In the genomic region with DNA sequence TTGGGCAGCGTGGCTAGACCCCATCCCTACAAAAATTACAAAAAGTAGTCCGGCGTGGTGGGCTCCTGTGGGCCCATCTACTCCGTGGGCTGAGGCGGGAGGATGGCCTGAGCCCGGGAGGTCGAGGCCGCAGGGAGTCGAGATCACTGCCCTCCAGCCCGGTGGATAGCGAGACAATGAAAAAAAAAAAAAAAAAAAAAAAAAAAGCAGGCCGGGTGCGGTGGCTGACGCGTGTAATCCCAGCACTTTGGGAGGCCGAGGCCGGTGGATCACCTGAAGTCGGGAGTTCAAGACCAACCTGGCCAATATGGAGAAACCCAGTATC, we compare ENCODE assay signal across 8 cellular contexts.
DNase-seq lines count a peak whose midpoint lies in the region; ATAC-seq and TF ChIP-seq lines count a peak whose summit lies in the region.

No MANE protein-coding gene starts in this region.

- H3K4me3 Mint-ChIP-seq in GM23338 (peak overlapping the region; percentile 88), activated B cell treated with CpG ODN at 0.5 μM for 24 hours (peak overlapping the region; percentile 93)

- no peaks in the 10 kb centered on the region for H4K20me1 ChIP-seq in GM23338 (replicated peaks; ENCODE audit: insufficient read depth)
- H4K20me1 ChIP-seq in hepatocyte (ENCODE audit: insufficient read depth, poor library complexity, severe bottlenecking), result no peaks in the 10 kb centered on the region

- H3K27me3 Mint-ChIP-seq in GM23338 (ENCODE audit: insufficient read depth, low read depth, poor library complexity), result peaks cover 9% of the 10 kb centered on the region
- no peaks in the 10 kb centered on the region for H3K27me3 Mint-ChIP-seq in activated B cell treated with CpG ODN at 0.5 μM for 24 hours

- H3K9me3 ChIP-seq in hepatocyte (ENCODE audit: low read depth) (no peaks in the 10 kb centered on the region), skeletal muscle satellite cell (replicated peaks; ENCODE audit: low read length) (no peaks in the 10 kb centered on the region)

- H3K4me1 ChIP-seq in GM23338 (ENCODE audit: insufficient read depth) (no peaks in the 10 kb centered on the region), hepatocyte (ENCODE audit: insufficient read depth) (no peaks in the 10 kb centered on the region), skeletal muscle satellite cell (ENCODE audit: control insufficient read depth, insufficient read depth, low read length) (peaks cover 19% of the 10 kb centered on the region)

- CTCF ChIA-PET in activated B cell treated with CpG ODN at 0.5 μM for 24 hours (lab: Charles Lee), result interaction anchor here (1.5 kb wide), 1 partner anchor 11 kb away, joined by 5 read pairs; no protein-coding TSS in a partner anchor

- ATAC-seq in GM23338 (peak; percentile 20), activated B cell treated with CpG ODN at 0.5 μM for 24 hours (ENCODE audit: low read depth) (no peak), HG02970 (IDR thresholded peaks at IDR 0.05; ENCODE audit: low FRiP score, unreplicated experiment) (no peak), HG03460 (IDR thresholded peaks at IDR 0.05; ENCODE audit: unreplicated experiment) (no peak)

- H3K9me3 Mint-ChIP-seq in GM23338, result no peaks in the 10 kb centered on the region
- no peaks in the 10 kb centered on the region for H3K9me3 Mint-ChIP-seq in activated B cell treated with CpG ODN at 0.5 μM for 24 hours

- no peaks in the 10 kb centered on the region for H3F3A ChIP-seq in GM23338 (replicated peaks; ENCODE audit: low read depth)

- H2AFZ ChIP-seq in GM23338 (no peak overlapping the region), hepatocyte (peak overlapping the region; percentile 62)

- peaks cover 8% of the 10 kb centered on the region; the same call in 1 of the 3 replicates for H3K36me3 Mint-ChIP-seq in GM23338 (ENCODE audit: low read depth)
- H3K36me3 Mint-ChIP-seq in activated B cell treated with CpG ODN at 0.5 μM for 24 hours (ENCODE audit: low read depth), result peaks cover 26% of the 10 kb centered on the region

- 71% methylated on average over 9 of the region's 18 CpGs for WGBS in hepatocyte (ENCODE audit: low lambda C conversion rate, missing lambda C conversion rate)

- no peaks in the 10 kb centered on the region for H3K36me3 ChIP-seq in GM23338 (ENCODE audit: insufficient read depth)
- H3K36me3 ChIP-seq in hepatocyte (replicated peaks; ENCODE audit: insufficient read depth, low read depth), result no peaks in the 10 kb centered on the region
- no peaks in the 10 kb centered on the region for H3K36me3 ChIP-seq in skeletal muscle satellite cell (ENCODE audit: insufficient read depth, low read length)

- H3K9me2 ChIP-seq in GM23338 (ENCODE audit: insufficient read depth) (no peaks in the 10 kb centered on the region), hepatocyte (replicated peaks; ENCODE audit: insufficient read depth) (no peaks in the 10 kb centered on the region)

- no peak for TF ChIP-seq CTCF in GM23338 (conservative IDR thresholded peaks at IDR 0.05; ENCODE audit: low read depth in 2 of 2)
- TF ChIP-seq CTCF in activated B cell treated with CpG ODN at 0.5 μM for 24 hours (IDR thresholded peaks at IDR 0.05), result no peak
- TF ChIP-seq CTCF in hepatocyte (IDR thresholded peaks at IDR 0.05; ENCODE audit: poor library complexity), result no peak

- no peaks in the 10 kb centered on the region for H3K27me3 ChIP-seq in GM23338 (ENCODE audit: insufficient read depth)
- no peaks in the 10 kb centered on the region for H3K27me3 ChIP-seq in hepatocyte
- peaks cover 12% of the 10 kb centered on the region for H3K27me3 ChIP-seq in skeletal muscle satellite cell (ENCODE audit: control insufficient read depth, insufficient read depth, low read length)

- H3K4me3 ChIP-seq in GM23338 (peak overlapping the region; percentile 64), hepatocyte (peak overlapping the region; percentile 49), skeletal muscle satellite cell (ENCODE audit: low read length) (peak overlapping the region; percentile 88)

- POLR2A ChIA-PET in activated B cell treated with CpG ODN at 0.5 μM for 24 hours (lab: Charles Lee), result interaction anchor here (0.7 to 2.2 kb wide), 13 partner anchors 21 to 467 kb away, joined by 3 to 15 read pairs (median 4); a partner anchor contains a TSS

- H3K79me2 ChIP-seq in GM23338 (replicated peaks; ENCODE audit: insufficient read depth) (no peaks in the 10 kb centered on the region), hepatocyte (peaks cover 5% of the 10 kb centered on the region)

- DNase-seq in GM23338 (ENCODE audit: low spot score), result no peak
- no peak for DNase-seq in activated B cell treated with CpG ODN at 0.5 μM for 24 hours
- no peak for DNase-seq in hepatocyte (ENCODE audit: low spot score)
- DNase-seq in amniotic stem cell (lab: John Stamatoyannopoulos, UW), result no peak
- no peak for DNase-seq in NCI-H128 (lab: John Stamatoyannopoulos, UW; ENCODE audit: unreplicated experiment)

- peak overlapping the region; percentile 82 for H3K9ac ChIP-seq in skeletal muscle satellite cell (ENCODE audit: low read depth, low read length)

- H3K4me1 Mint-ChIP-seq in GM23338 (peaks cover 9% of the 10 kb centered on the region), activated B cell treated with CpG ODN at 0.5 μM for 24 hours (peaks cover 21% of the 10 kb centered on the region)

- H3K27ac Mint-ChIP-seq in GM23338, result peak overlapping the region; percentile 78; the same call in 1 of the 2 replicates
- peak overlapping the region; percentile 93 for H3K27ac Mint-ChIP-seq in activated B cell treated with CpG ODN at 0.5 μM for 24 hours

- intact Hi-C loops in activated B cell treated with CpG ODN at 0.5 μM for 24 hours (cut with micrococcal nuclease), result loop anchor here (5.0 kb wide), 1 partner anchor 1362 kb away; a partner anchor contains a TSS

- H3K27ac ChIP-seq in GM23338 (ENCODE audit: low read depth) (no peak overlapping the region), hepatocyte (peak overlapping the region; percentile 65)

- H3K4me2 ChIP-seq in GM23338 (peak overlapping the region; percentile 88), hepatocyte (peak overlapping the region; percentile 80), skeletal muscle satellite cell (ENCODE audit: low read length) (peak overlapping the region; percentile 98)

TF ChIP-seq in GM23338, 12 proteins besides CTCF, POLR2A, EP300 and RAD21 (continues in another document):
- TF ChIP-seq CREB1 (CRISPR knock-in tag; IDR thresholded peaks at IDR 0.05; ENCODE audit: low read depth), result no peak
- TF ChIP-seq, protein P1, sequence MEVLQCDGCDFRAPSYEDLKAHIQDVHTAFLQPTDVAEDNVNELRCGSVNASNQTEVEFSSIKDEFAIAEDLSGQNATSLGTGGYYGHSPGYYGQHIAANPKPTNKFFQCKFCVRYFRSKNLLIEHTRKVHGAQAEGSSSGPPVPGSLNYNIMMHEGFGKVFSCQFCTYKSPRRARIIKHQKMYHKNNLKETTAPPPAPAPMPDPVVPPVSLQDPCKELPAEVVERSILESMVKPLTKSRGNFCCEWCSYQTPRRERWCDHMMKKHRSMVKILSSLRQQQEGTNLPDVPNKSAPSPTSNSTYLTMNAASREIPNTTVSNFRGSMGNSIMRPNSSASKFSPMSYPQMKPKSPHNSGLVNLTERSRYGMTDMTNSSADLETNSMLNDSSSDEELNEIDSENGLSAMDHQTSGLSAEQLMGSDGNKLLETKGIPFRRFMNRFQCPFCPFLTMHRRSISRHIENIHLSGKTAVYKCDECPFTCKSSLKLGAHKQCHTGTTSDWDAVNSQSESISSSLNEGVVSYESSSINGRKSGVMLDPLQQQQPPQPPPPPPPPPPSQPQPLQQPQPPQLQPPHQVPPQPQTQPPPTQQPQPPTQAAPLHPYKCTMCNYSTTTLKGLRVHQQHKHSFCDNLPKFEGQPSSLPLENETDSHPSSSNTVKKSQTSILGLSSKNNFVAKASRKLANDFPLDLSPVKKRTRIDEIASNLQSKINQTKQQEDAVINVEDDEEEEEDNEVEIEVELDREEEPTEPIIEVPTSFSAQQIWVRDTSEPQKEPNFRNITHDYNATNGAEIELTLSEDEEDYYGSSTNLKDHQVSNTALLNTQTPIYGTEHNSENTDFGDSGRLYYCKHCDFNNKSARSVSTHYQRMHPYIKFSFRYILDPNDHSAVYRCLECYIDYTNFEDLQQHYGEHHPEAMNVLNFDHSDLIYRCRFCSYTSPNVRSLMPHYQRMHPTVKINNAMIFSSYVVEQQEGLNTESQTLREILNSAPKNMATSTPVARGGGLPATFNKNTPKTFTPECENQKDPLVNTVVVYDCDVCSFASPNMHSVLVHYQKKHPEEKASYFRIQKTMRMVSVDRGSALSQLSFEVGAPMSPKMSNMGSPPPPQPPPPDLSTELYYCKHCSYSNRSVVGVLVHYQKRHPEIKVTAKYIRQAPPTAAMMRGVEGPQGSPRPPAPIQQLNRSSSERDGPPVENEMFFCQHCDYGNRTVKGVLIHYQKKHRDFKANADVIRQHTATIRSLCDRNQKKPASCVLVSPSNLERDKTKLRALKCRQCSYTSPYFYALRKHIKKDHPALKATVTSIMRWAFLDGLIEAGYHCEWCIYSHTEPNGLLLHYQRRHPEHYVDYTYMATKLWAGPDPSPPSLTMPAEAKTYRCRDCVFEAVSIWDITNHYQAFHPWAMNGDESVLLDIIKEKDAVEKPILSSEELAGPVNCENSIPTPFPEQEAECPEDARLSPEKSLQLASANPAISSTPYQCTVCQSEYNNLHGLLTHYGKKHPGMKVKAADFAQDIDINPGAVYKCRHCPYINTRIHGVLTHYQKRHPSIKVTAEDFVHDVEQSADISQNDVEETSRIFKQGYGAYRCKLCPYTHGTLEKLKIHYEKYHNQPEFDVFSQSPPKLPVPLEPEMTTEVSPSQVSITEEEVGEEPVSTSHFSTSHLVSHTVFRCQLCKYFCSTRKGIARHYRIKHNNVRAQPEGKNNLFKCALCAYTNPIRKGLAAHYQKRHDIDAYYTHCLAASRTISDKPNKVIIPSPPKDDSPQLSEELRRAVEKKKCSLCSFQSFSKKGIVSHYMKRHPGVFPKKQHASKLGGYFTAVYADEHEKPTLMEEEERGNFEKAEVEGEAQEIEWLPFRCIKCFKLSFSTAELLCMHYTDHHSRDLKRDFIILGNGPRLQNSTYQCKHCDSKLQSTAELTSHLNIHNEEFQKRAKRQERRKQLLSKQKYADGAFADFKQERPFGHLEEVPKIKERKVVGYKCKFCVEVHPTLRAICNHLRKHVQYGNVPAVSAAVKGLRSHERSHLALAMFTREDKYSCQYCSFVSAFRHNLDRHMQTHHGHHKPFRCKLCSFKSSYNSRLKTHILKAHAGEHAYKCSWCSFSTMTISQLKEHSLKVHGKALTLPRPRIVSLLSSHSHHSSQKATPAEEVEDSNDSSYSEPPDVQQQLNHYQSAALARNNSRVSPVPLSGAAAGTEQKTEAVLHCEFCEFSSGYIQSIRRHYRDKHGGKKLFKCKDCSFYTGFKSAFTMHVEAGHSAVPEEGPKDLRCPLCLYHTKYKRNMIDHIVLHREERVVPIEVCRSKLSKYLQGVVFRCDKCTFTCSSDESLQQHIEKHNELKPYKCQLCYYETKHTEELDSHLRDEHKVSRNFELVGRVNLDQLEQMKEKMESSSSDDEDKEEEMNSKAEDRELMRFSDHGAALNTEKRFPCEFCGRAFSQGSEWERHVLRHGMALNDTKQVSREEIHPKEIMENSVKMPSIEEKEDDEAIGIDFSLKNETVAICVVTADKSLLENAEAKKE (CRISPR knock-in tag; IDR thresholded peaks at IDR 0.05), result no peak
- no peak for TF ChIP-seq EZH2phosphoT487 (IDR thresholded peaks at IDR 0.05; ENCODE audit: unreplicated experiment)
- TF ChIP-seq STAT1 (IDR thresholded peaks at IDR 0.05; ENCODE audit: unreplicated experiment), result no peak
- no peak for TF ChIP-seq POLR2AphosphoS5 (IDR thresholded peaks at IDR 0.05; ENCODE audit: low read depth)
